ENCODE assay signal across 8 cellular contexts in genomic region chr1:154567386-154568164, GRCh38. TPM values are rescaled to one million over a fixed set of nuclear protein-coding genes. Genes with fewer than 3 reads are reported as not detected.
DNase-seq lines count a peak whose midpoint lies in the region; ATAC-seq and TF ChIP-seq lines count a peak whose summit lies in the region.

Gene CHRNB2 (plus strand): TSS chr1:154567778. CDS start chr1:154568045, 267 bp downstream.

- peak; percentile 92 for ATAC-seq in Right ventricle myocardium inferior

- no peak within 1 kb of the TSS for H3K9ac ChIP-seq in liver (ENCODE audit: low read depth in 1 of 2, low read length in 2 of 2)

- H3K36me3 ChIP-seq in right atrium auricular region (no peaks in the 10 kb centered on the region), liver (ENCODE audit: control insufficient read depth in 4 of 4, insufficient read depth in 3 of 4, low read depth in 1 of 4, low read length in 3 of 4) (no peaks in the 10 kb centered on the region)

- H3K9me3 ChIP-seq in right atrium auricular region: no peaks in the 10 kb centered on the region
- H3K9me3 ChIP-seq in liver (ENCODE audit: control insufficient read depth in 4 of 4, low read length in 3 of 4): no peaks in the 10 kb centered on the region

- H3K27ac ChIP-seq in right atrium auricular region (no peak within 1 kb of the TSS), liver (ENCODE audit: low read depth in 1 of 2, low read length in 2 of 2) (no peak within 1 kb of the TSS)

- intact Hi-C loops in Right ventricle myocardium inferior (cut with DNase I): no loop called here

- WGBS in liver: 5% methylated on average over 53 of the region's 53 CpGs

- no peaks in the 10 kb centered on the region for H3K27me3 ChIP-seq in right atrium auricular region
- H3K27me3 ChIP-seq in liver (ENCODE audit: control insufficient read depth in 4 of 4, insufficient read depth in 4 of 4, low read length in 3 of 4): peaks cover 0 to 6% (median 3%) of the 10 kb centered on the region in 4 donors

- no peak for TF ChIP-seq RAD21 in liver (IDR thresholded peaks at IDR 0.05)

- TF ChIP-seq CTCF in right atrium auricular region (IDR thresholded peaks at IDR 0.05) (peak in 1 of 2 donors; percentile 22), choroid plexus epithelial cell (conservative IDR thresholded peaks at IDR 0.05; ENCODE audit: low read depth, low read length) (no peak), liver (IDR thresholded peaks at IDR 0.05; ENCODE audit: low read depth, low read length, missing input control) (no peak)

- DNase-seq in Right ventricle myocardium inferior (ENCODE audit: missing footprints) (peak; percentile 80), right atrium auricular region (ENCODE audit: low spot score) (no peak), NCI-H2171 treated with DMSO at 0.1 percent for 48 hours (lab: John Stamatoyannopoulos, UW) (peak; percentile 92), choroid plexus epithelial cell (ENCODE audit: low read depth) (peak; percentile 42), NK-92 (lab: John Stamatoyannopoulos, UW; ENCODE audit: unreplicated experiment) (no peak)
- DNase-seq in activated CD4-positive, alpha-beta T cell treated with anti-CD3 and anti-CD28 coated beads for 4 hours: peak; percentile 55 to 57
- peak; percentile 44 to 72 for DNase-seq in stimulated activated CD4-positive, alpha-beta T cell treated with anti-CD3 and anti-CD28 coated beads, Interleukin-4, amount 100 ng/mL, for 4 hours

- H3K4me1 ChIP-seq in right atrium auricular region: peaks cover 0 to 12% of the 10 kb centered on the region in 2 donors
- H3K4me1 ChIP-seq in liver (ENCODE audit: control insufficient read depth in 4 of 4, insufficient read depth in 4 of 4, low read length in 3 of 4): peaks cover 3 to 10% (median 7%) of the 10 kb centered on the region in 4 donors

- H3K4me3 ChIP-seq in right atrium auricular region (peak within 1 kb of the TSS in 1 of 2 donors; percentile 25), choroid plexus epithelial cell (ENCODE audit: low read depth, low read length) (no peak within 1 kb of the TSS), liver (ENCODE audit: low read depth in 1 of 3, low read length in 3 of 3) (peak within 1 kb of the TSS in 1 of 3 donors; percentile 15)

TF ChIP-seq in liver, 16 proteins besides CTCF, POLR2A, EP300 and RAD21:
- TF ChIP-seq REST (IDR thresholded peaks at IDR 0.05) (peak; percentile 98), RXRA (IDR thresholded peaks at IDR 0.05) (no peak)

RNA-seq across cellular contexts. Expression of gene CHRNB2, which starts in this region (rescaled TPM):
- not detected for total RNA-seq in Right ventricle myocardium inferior
- under 1 TPM in 1 of 2 donors, not detected in 1; 0.24 TPM for total RNA-seq in right atrium auricular region
- under 1 TPM in 1 of 2 donors, not detected in 1; under 0.01 TPM for total RNA-seq in liver
- under 1 TPM; 0.01 to 0.06 TPM for polyA plus RNA-seq in liver

Comparison
In these comparisons a context has a peak if more than half of its experiments do, and no peak if none do; other contexts are left out.
1. Peak in DNase-seq and ATAC-seq in Right ventricle myocardium inferior; RNA of the gene not detected or under 1 TPM.
2. DNase-seq: peak in NCI-H2171 treated with DMSO at 0.1 percent for 48 hours (single experiment), activated CD4-positive, alpha-beta T cell treated with anti-CD3 and anti-CD28 coated beads for 4 hours (2 of 2), choroid plexus epithelial cell (single experiment) and stimulated activated CD4-positive, alpha-beta T cell treated with anti-CD3 and anti-CD28 coated beads, Interleukin-4, amount 100 ng/mL, for 4 hours (2 of 2); none in right atrium auricular region (single experiment) and NK-92 (single experiment).